Comparison of ENCODE assay signal across 20 cellular contexts in genomic region chr14:100289916-100290606, GRCh38. TPM values are rescaled to one million over a fixed set of nuclear protein-coding genes. Genes with fewer than 3 reads are reported as not detected.
DNase-seq lines count a peak whose midpoint lies in the region; ATAC-seq, FAIRE-seq and TF ChIP-seq lines count a peak whose summit lies in the region.
"Had no signal": no experiment of that assay in that cellular context is flagged by ENCODE, and none has a peak within 500 bp of the region (broad histone marks: within the 10 kb centered on the region; RNA-seq: fewer than 3 reads in every experiment).

No MANE protein-coding gene starts in this region.

- no peak overlapping the region for H3K4me3 Mint-ChIP-seq in progenitor cell of endocrine pancreas (ENCODE audit: low read depth)
- H3K4me3 Mint-ChIP-seq: activated T-cell treated with anti-CD3 and anti-CD28 coated beads, Interleukin-2, amount 50 U/mL, for 4 hours; naive thymus-derived CD4-positive, alpha-beta T cell had no signal

- no peak overlapping the region for H3K4me3 ChIP-seq in H1 (ENCODE audit: extremely low read depth in 1 of 4, insufficient read depth in 2 of 4, low read depth in 3 of 4, low read length in 4 of 4)
- H3K4me3 ChIP-seq in spleen, result no peak overlapping the region
- no peak overlapping the region for H3K4me3 ChIP-seq in PC-3 (ENCODE audit: low read length)
- H3K4me3 ChIP-seq: lung, psoas muscle, upper lobe of left lung had no signal

- H3K23me2 ChIP-seq in H1 (ENCODE audit: low read depth, low read length), result peaks cover under 1% of the 10 kb centered on the region; the same call in 1 of the 2 replicates

- no peak overlapping the region for H3K4me2 ChIP-seq in H1 (ENCODE audit: insufficient read depth in 1 of 2, low read depth in 2 of 2, low read length in 2 of 2)
- H3K4me2 ChIP-seq in PC-3 (ENCODE audit: low read length), result no peak overlapping the region

- H2AFZ ChIP-seq in H1 (ENCODE audit: low read length) (no peak overlapping the region), PC-3 (ENCODE audit: low read length) (no peak overlapping the region)

- no peak overlapping the region for H2AK5ac ChIP-seq in H1 (ENCODE audit: low read depth, low read length)

- no peaks in the 10 kb centered on the region for H3K27me3 Mint-ChIP-seq in progenitor cell of endocrine pancreas
- H3K27me3 Mint-ChIP-seq: naive thymus-derived CD4-positive, alpha-beta T cell had no signal

- H3K4me1 Mint-ChIP-seq in progenitor cell of endocrine pancreas (ENCODE audit: low read depth), result peaks cover 3% of the 10 kb centered on the region

- H3K18ac ChIP-seq in H1 (ENCODE audit: extremely low read depth, low read length), result no peak overlapping the region

- peaks cover 5 to 38% (median 20%) of the 10 kb centered on the region in 4 experiments; a peak in 7 of 8 replicates for H3K36me3 ChIP-seq in H1 (ENCODE audit: control insufficient read depth in 2 of 4, insufficient read depth in 4 of 4, low read length in 3 of 4)
- peaks cover 0 to 22% (median 10%) of the 10 kb centered on the region in 6 donors for H3K36me3 ChIP-seq in spleen
- no peaks in the 10 kb centered on the region for H3K36me3 ChIP-seq in PC-3 (ENCODE audit: low read depth, low read length)

- no peak overlapping the region for H2BK5ac ChIP-seq in H1 (ENCODE audit: low read depth, low read length)

- H3K9me3 ChIP-seq in H1 (ENCODE audit: insufficient read depth in 2 of 2, low read depth in 1 of 2, low read length in 1 of 2) (no peaks in the 10 kb centered on the region), spleen (no peaks in the 10 kb centered on the region), PC-3 (ENCODE audit: low read length) (no peaks in the 10 kb centered on the region)
- H3K9me3 ChIP-seq: psoas muscle, upper lobe of left lung had no signal

- no peak for TF ChIP-seq EP300 in H1 (IDR thresholded peaks at IDR 0.05; ENCODE audit: borderline replicate concordance in 1 of 2, low read depth in 2 of 2, low read length in 2 of 2)

- H3K14ac ChIP-seq in H1 (ENCODE audit: insufficient read length), result no peak overlapping the region

- POLR2A ChIA-PET in H1 (lab: Charles Lee; ENCODE audit: partially characterized antibody), result interaction anchor here (0.7 to 16.0 kb wide), 8 partner anchors 9 to 135 kb away, joined by 3 to 200 read pairs (median 4); partner anchors contain the start of gene SLC25A29
- POLR2A ChIA-PET in PC-3 (lab: Charles Lee; ENCODE audit: unreplicated experiment), result no interaction called here

- H3K79me2 ChIP-seq in H1 (ENCODE audit: control insufficient read depth in 1 of 2, insufficient read depth in 2 of 2, low read length in 2 of 2), result 0 out of 4 replicates have a peak, but pooled peaks cover 0 to 3% of the 10 kb centered on the region in 2 experiments
- H3K79me2 ChIP-seq in PC-3 (ENCODE audit: low read length), result no peaks in the 10 kb centered on the region

- DNase-seq in activated CD4-positive, CD25-positive, alpha-beta regulatory T cell treated with anti-CD3 and anti-CD28 coated beads, Interleukin-2, amount 50 U/mL, for 72 hours, result peak; percentile 24
- DNase-seq in GM20000 (ENCODE audit: low spot score), result peak; percentile 45
- peak in 1 of 2 experiments; percentile 52 for DNase-seq in H1 (ENCODE audit: low read depth in 1 of 2, low spot score in 2 of 2)
- DNase-seq in spleen, result peak; percentile 57
- no peak for DNase-seq in progenitor cell of endocrine pancreas (ENCODE audit: low spot score, unreplicated experiment)
- DNase-seq in PC-3, result no peak
- DNase-seq in NCI-H1092 (lab: John Stamatoyannopoulos, UW), result no peak
- DNase-seq: activated CD4-positive, alpha-beta T cell treated with anti-CD3 and anti-CD28 coated beads, Interleukin-2, amount 50 U/mL, for 4 hours; activated T-cell treated with anti-CD3 and anti-CD28 coated beads, Interleukin-2, amount 50 U/mL, for 4 hours; DMS53; naive thymus-derived CD4-positive, alpha-beta T cell; NCI-H526 treated with DMSO at 0.1 percent for 48 hours; stimulated activated naive CD4-positive, alpha-beta T cell; upper lobe of left lung had no signal

- H3K27ac Mint-ChIP-seq in progenitor cell of endocrine pancreas, result no peak overlapping the region
- H3K27ac Mint-ChIP-seq: naive thymus-derived CD4-positive, alpha-beta T cell had no signal

- no peak overlapping the region for H4K91ac ChIP-seq in H1 (replicated peaks; ENCODE audit: insufficient read length, low read length)

- TF ChIP-seq RAD21 in H1 (IDR thresholded peaks at IDR 0.05 in 1 of 2, conservative IDR thresholded peaks at IDR 0.05 in 1 of 2; ENCODE audit: low read depth in 2 of 2, low read length in 2 of 2), result no peak

- H4K8ac ChIP-seq in H1 (ENCODE audit: extremely low read depth, insufficient read depth, low read length), result peak overlapping the region; percentile 45; the same call in 1 of the 2 replicates

- H3K56ac ChIP-seq in H1 (replicated peaks; ENCODE audit: insufficient read length, low read depth, low read length), result no peak overlapping the region

- H3K9ac ChIP-seq in H1 (replicated peaks in 1 of 4; ENCODE audit: extremely low read depth in 1 of 4, low read depth in 3 of 4, low read length in 3 of 4) (no peak overlapping the region), PC-3 (ENCODE audit: low read length) (no peak overlapping the region)

- no peaks in the 10 kb centered on the region for H3K27me3 ChIP-seq in H1 (replicated peaks in 1 of 4; ENCODE audit: control insufficient read depth in 3 of 4, extremely low read depth in 1 of 4, insufficient read depth in 3 of 4, low read length in 3 of 4)
- no peaks in the 10 kb centered on the region for H3K27me3 ChIP-seq in spleen (replicated peaks in 1 of 7)
- H3K27me3 ChIP-seq in PC-3 (ENCODE audit: low read length), result no peaks in the 10 kb centered on the region
- H3K27me3 ChIP-seq: upper lobe of left lung had no signal

- H2BK15ac ChIP-seq in H1 (ENCODE audit: low read length), result no peak overlapping the region

- no peaks in the 10 kb centered on the region for H3K9me3 Mint-ChIP-seq in progenitor cell of endocrine pancreas (ENCODE audit: low read depth)
- H3K9me3 Mint-ChIP-seq: activated T-cell treated with anti-CD3 and anti-CD28 coated beads, Interleukin-2, amount 50 U/mL, for 4 hours; naive thymus-derived CD4-positive, alpha-beta T cell had no signal

- BruUV-seq in PC-3 (replicated peaks; lab: Mats Ljungman, UMichigan), result no TSS peak

- FAIRE-seq in H1 (lab: Jason Lieb, UNC), result no peak
- FAIRE-seq: bronchial epithelial cell had no signal

- H3K36me3 Mint-ChIP-seq in progenitor cell of endocrine pancreas (ENCODE audit: insufficient read depth), result peaks cover 2% of the 10 kb centered on the region
- H3K36me3 Mint-ChIP-seq: naive thymus-derived CD4-positive, alpha-beta T cell had no signal

- TF ChIP-seq CTCF in GM20000 (IDR thresholded peaks at IDR 0.05; ENCODE audit: extremely low read depth, missing control alignments), result no peak
- 0 out of 4 replicates have a peak, but pooled peaks of 1 of the 3 experiments have one; percentile 2 for TF ChIP-seq CTCF in H1 (IDR thresholded peaks at IDR 0.05; ENCODE audit: control extremely low read depth in 1 of 3, insufficient read depth in 1 of 3, low read depth in 1 of 3, low read length in 3 of 3)
- TF ChIP-seq CTCF in spleen (IDR thresholded peaks at IDR 0.05 in 8 of 11, conservative IDR thresholded peaks at IDR 0.05 in 3 of 11), result no peak
- TF ChIP-seq CTCF in progenitor cell of endocrine pancreas (IDR thresholded peaks at IDR 0.05; ENCODE audit: unreplicated experiment), result no peak
- TF ChIP-seq CTCF in PC-3 (conservative IDR thresholded peaks at IDR 0.05; ENCODE audit: low read depth, low read length), result no peak

- no peak overlapping the region for H2BK20ac ChIP-seq in H1 (ENCODE audit: low read length)

- H3K79me1 ChIP-seq in H1 (ENCODE audit: low read depth, low read length), result no peaks in the 10 kb centered on the region

- CTCF ChIA-PET in H1 (lab: Charles Lee; ENCODE audit: partially characterized antibody), result interaction anchor here (0.6 to 2.4 kb wide), 8 partner anchors 13 to 363 kb away, joined by 3 to 8 read pairs (median 3); partner anchors contain the start of gene SLC25A29
- CTCF ChIA-PET in PC-3 (lab: Charles Lee), result no interaction called here

- WGBS in H1 (ENCODE audit: extremely low coverage in 1 of 2, insufficient coverage in 1 of 2, insufficient read length in 1 of 2, insufficient replicate concordance in 2 of 2, low coverage in 1 of 2, low lambda C conversion rate in 2 of 2, missing lambda C conversion rate in 1 of 2), 2 experiments, result 83% methylated on average over 9 of the region's 9 CpGs; no CpG with 5 or more reads in 1 of the 2 experiments
- WGBS in spleen, 5 donors, result 48 to 73% (median 57%) methylated on average over 7 to 9 of the region's 9 CpGs

- intact Hi-C loops in spleen (cut with DNase I; ENCODE audit: low total_unique reads), result loop anchor here (10.0 kb wide), 1 partner anchor 85 kb away; the partner anchor contains the start of gene WDR25
- intact Hi-C loops in PC-3 (cut with micrococcal nuclease), result no loop called here

- H3K27ac ChIP-seq in H1 (ENCODE audit: low read depth, low read length), result no peak overlapping the region
- H3K27ac ChIP-seq in spleen, result peak overlapping the region in 2 of 8 donors; percentile 21 to 51
- no peak overlapping the region for H3K27ac ChIP-seq in PC-3 (ENCODE audit: low read length)
- H3K27ac ChIP-seq: psoas muscle, upper lobe of left lung had no signal

- no peak overlapping the region for H3K23ac ChIP-seq in H1 (ENCODE audit: insufficient read length)

- no peak for ATAC-seq in activated CD4-positive, CD25-positive, alpha-beta regulatory T cell treated with anti-CD3 and anti-CD28 coated beads, Interleukin-2, amount 50 U/mL, for 24 hours
- no peak for ATAC-seq in PC-3
- ATAC-seq: activated T-cell treated with anti-CD3 and anti-CD28 coated beads, Interleukin-2, amount 50 U/mL, for 4 hours; naive thymus-derived CD4-positive, alpha-beta T cell; psoas muscle had no signal

- H4K20me1 ChIP-seq in H1 (replicated peaks in 1 of 2; ENCODE audit: control insufficient read depth in 1 of 2, insufficient read depth in 2 of 2, low read length in 2 of 2) (peaks cover 15 to 46% of the 10 kb centered on the region in 2 experiments), PC-3 (ENCODE audit: low read length) (no peaks in the 10 kb centered on the region)

- no peak overlapping the region for H4K5ac ChIP-seq in H1 (ENCODE audit: insufficient read length, low read depth, low read length)

- no peak overlapping the region for H3K4ac ChIP-seq in H1 (replicated peaks; ENCODE audit: insufficient read length, low read depth, low read length)

- no peaks in the 10 kb centered on the region for H3K9me2 ChIP-seq in PC-3 (replicated peaks; ENCODE audit: low read length)

- TF ChIP-seq POLR2A in H1 (IDR thresholded peaks at IDR 0.05; ENCODE audit: control extremely low read depth in 1 of 2, low read depth in 2 of 2, low read length in 2 of 2) (no peak), spleen (IDR thresholded peaks at IDR 0.05) (no peak)

- H3K4me1 ChIP-seq in H1 (replicated peaks in 1 of 4; ENCODE audit: control insufficient read depth in 3 of 4, insufficient read depth in 4 of 4, low read length in 3 of 4) (peaks cover 0 to 7% (median 4%) of the 10 kb centered on the region in 4 experiments; a peak in 5 of 7 replicates), spleen (peaks cover 7 to 59% (median 24%) of the 10 kb centered on the region in 6 donors), PC-3 (ENCODE audit: insufficient read depth, low read length) (0 out of 2 replicates have a peak, but pooled peaks cover 3% of the 10 kb centered on the region)

- no peak overlapping the region for H2BK12ac ChIP-seq in H1 (ENCODE audit: low read depth, low read length)

- no peaks in the 10 kb centered on the region for H3F3A ChIP-seq in PC-3 (ENCODE audit: low read length, unreplicated experiment)

- no peak overlapping the region for H2BK120ac ChIP-seq in H1 (replicated peaks; ENCODE audit: low read depth, low read length)

RNA-seq across cellular contexts. Expression of gene SLC25A29, which starts 16.2 kb away (rescaled TPM):
- total RNA-seq in H1 (2021; fragmentation: NEBNext Ultra II Directional; extraction: Animal tissue kit (Norgen Biotek cat#: 25700)), result 135 TPM in 2 replicates
- polyA plus RNA-seq in H1 (2011; rRNA removed), result 177 and 264 TPM in 2 replicates
- 246 TPM for polyA plus RNA-seq in H1 (2011; cell fraction: cytosol; rRNA removed)
- 602 TPM for polyA plus RNA-seq in H1 (2011; cell fraction: nucleus; rRNA removed)
- 92.8 to 166 TPM (median 134 TPM) in 4 replicates for polyA plus RNA-seq in H1 (2012, experiment 1 of 2)
- polyA plus RNA-seq in H1 (2012, experiment 2 of 2), result 78.3 TPM
- 83.1 TPM for polyA plus RNA-seq in H1 (2013, experiment 1 of 2)
- 73.2 TPM for polyA plus RNA-seq in H1 (2013, experiment 2 of 2)
- polyA minus RNA-seq in H1 (2011; rRNA and poly(A)+ RNA removed), result 33.9 and 54.6 TPM in 2 replicates
- polyA minus RNA-seq in H1 (2011; cell fraction: cytosol; rRNA and poly(A)+ RNA removed), result 70.1 TPM
- 124 TPM for polyA minus RNA-seq in H1 (2011; cell fraction: nucleus; rRNA and poly(A)+ RNA removed)
- total RNA-seq in spleen, result 10 to 100 TPM; 19.6 to 42.7 (median 33.9) TPM
- polyA plus RNA-seq in spleen, result 10 to 100 TPM; 26.2 to 52.9 (median 30.2) TPM
- 236 and 238 TPM in 2 replicates for total RNA-seq in progenitor cell of endocrine pancreas
- total RNA-seq in PC-3 (2014; rRNA removed), result 52.8 and 53.9 TPM in 2 replicates

RNA-seq across cellular contexts. Expression of gene SLC25A47, which starts 33.1 kb away (rescaled TPM):
- not detected in 2 replicates for total RNA-seq in H1 (2021; fragmentation: NEBNext Ultra II Directional; extraction: Animal tissue kit (Norgen Biotek cat#: 25700))
- polyA plus RNA-seq in H1 (2011; rRNA removed), result not detected in 2 replicates
- 0.05 TPM for polyA plus RNA-seq in H1 (2011; cell fraction: cytosol; rRNA removed)
- polyA plus RNA-seq in H1 (2011; cell fraction: nucleus; rRNA removed), result not detected
- not detected in 4 replicates for polyA plus RNA-seq in H1 (2012, experiment 1 of 2)
- not detected for polyA plus RNA-seq in H1 (2012, experiment 2 of 2)
- not detected for polyA plus RNA-seq in H1 (2013, experiment 1 of 2)
- not detected for polyA plus RNA-seq in H1 (2013, experiment 2 of 2)
- polyA minus RNA-seq in H1 (2011; rRNA and poly(A)+ RNA removed), result not detected in 2 replicates
- not detected for polyA minus RNA-seq in H1 (2011; cell fraction: cytosol; rRNA and poly(A)+ RNA removed)
- polyA minus RNA-seq in H1 (2011; cell fraction: nucleus; rRNA and poly(A)+ RNA removed), result not detected
- not detected for total RNA-seq in spleen
- polyA plus RNA-seq in spleen, result under 1 TPM in 2 of 3 donors, not detected in 1; 0.03 to 0.11 TPM
- total RNA-seq in progenitor cell of endocrine pancreas, result not detected in 2 replicates
- total RNA-seq in PC-3 (2014; rRNA removed), result 0.07 TPM in 1 of 2 replicates, not detected in the other
- total RNA-seq: A172; activated T-cell treated with anti-CD3 and anti-CD28 coated beads, Interleukin-2, amount 50 U/mL, for 4 hours; bronchial epithelial cell; glomerular endothelial cell; naive thymus-derived CD4-positive, alpha-beta T cell; upper lobe of left lung had no signal
- polyA plus RNA-seq: naive thymus-derived CD4-positive, alpha-beta T cell had no signal

RNA-seq across cellular contexts. Expression of gene YY1, which starts 51.1 kb away (rescaled TPM):
- 106 and 119 TPM in 2 replicates for total RNA-seq in H1 (2021; fragmentation: NEBNext Ultra II Directional; extraction: Animal tissue kit (Norgen Biotek cat#: 25700))
- 26.4 and 27.0 TPM in 2 replicates for polyA plus RNA-seq in H1 (2011; rRNA removed)
- polyA plus RNA-seq in H1 (2011; cell fraction: cytosol; rRNA removed), result 40.1 TPM
- 32.3 TPM for polyA plus RNA-seq in H1 (2011; cell fraction: nucleus; rRNA removed)
- polyA plus RNA-seq in H1 (2012, experiment 1 of 2), result 46.8 to 85.4 TPM (median 55.0 TPM) in 4 replicates
- 12.3 TPM for polyA plus RNA-seq in H1 (2012, experiment 2 of 2)
- 140 TPM for polyA plus RNA-seq in H1 (2013, experiment 1 of 2)
- polyA plus RNA-seq in H1 (2013, experiment 2 of 2), result 143 TPM
- 36.6 and 40.1 TPM in 2 replicates for polyA minus RNA-seq in H1 (2011; rRNA and poly(A)+ RNA removed)
- 36.2 TPM for polyA minus RNA-seq in H1 (2011; cell fraction: cytosol; rRNA and poly(A)+ RNA removed)
- polyA minus RNA-seq in H1 (2011; cell fraction: nucleus; rRNA and poly(A)+ RNA removed), result 40.7 TPM
- 10 to 100 TPM; 53.7 to 64.1 (median 58.3) TPM for total RNA-seq in spleen
- 10 to 100 TPM; 28.4 to 34.1 (median 31.0) TPM for polyA plus RNA-seq in spleen
- total RNA-seq in progenitor cell of endocrine pancreas, result 86.6 and 90.2 TPM in 2 replicates
- total RNA-seq in PC-3 (2014; rRNA removed), result 64.1 and 88.4 TPM in 2 replicates

Comparison
In these comparisons a context has a peak if more than half of its experiments do, and no peak if none do; other contexts are left out.
1. DNase-seq: peak in activated CD4-positive, CD25-positive, alpha-beta regulatory T cell treated with anti-CD3 and anti-CD28 coated beads, Interleukin-2, amount 50 U/mL, for 72 hours (single experiment), GM20000 (single experiment) and spleen (single experiment); none in progenitor cell of endocrine pancreas (single experiment), PC-3 (single experiment) and NCI-H1092 (single experiment).